ENCODE assay signal across 22 cellular contexts in the genomic region with DNA sequence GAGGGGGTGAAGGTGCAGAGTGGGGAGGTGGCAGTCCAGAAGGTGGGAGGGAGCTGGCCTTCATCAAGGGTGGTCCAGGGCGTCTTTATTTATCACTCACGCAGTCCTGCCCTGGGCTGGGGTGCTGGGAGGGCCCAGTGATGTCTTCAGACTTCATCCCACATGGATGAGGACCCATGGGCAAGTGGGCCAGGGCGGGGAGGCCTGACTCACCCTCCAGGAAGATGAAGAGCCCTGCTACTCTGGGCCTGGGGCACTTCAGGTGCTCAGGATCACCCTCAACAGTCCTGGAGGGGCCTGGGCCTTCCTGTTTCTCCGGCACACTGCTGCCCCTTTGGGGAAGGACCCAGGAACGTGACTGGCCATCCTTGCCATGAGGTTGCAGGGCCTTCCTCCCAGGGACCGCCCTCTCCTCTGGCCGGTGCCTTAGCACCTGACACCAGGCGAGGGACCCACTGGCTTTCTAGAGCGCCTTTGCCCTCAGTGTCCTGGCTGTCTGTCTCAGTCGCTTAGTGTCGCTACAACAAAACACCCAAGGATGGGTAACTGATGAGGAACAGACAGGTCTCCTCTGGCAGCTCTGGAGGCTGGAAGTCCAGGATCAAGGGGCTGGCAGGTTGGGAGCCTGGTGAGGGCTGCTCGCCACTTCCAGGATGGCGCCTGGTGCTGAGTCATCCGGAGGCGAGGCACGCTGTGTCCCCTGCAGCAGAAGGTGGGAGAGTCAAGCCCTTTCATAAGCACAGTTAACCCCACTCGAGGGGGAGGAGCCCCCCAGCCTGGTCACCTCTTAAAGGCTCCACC. TPM values are rescaled to one million over a fixed set of nuclear protein-coding genes. Genes with fewer than 3 reads are reported as not detected.
DNase-seq lines count a peak whose midpoint lies in the region; FAIRE-seq and TF ChIP-seq lines count a peak whose summit lies in the region.
"Had no signal": no experiment of that assay in that cellular context is flagged by ENCODE, and none has a peak within 500 bp of the region (broad histone marks: within the 10 kb centered on the region; RNA-seq: fewer than 3 reads in every experiment).

No MANE protein-coding gene starts in this region.

- TF ChIP-seq CTCF in BE2C (IDR thresholded peaks at IDR 0.05; ENCODE audit: low read depth, low read length) (no peak), VCaP (conservative IDR thresholded peaks at IDR 0.05) (no peak), kidney (IDR thresholded peaks at IDR 0.05; ENCODE audit: borderline replicate concordance, extremely low read depth, insufficient read depth) (no peak), prostate gland (IDR thresholded peaks at IDR 0.05) (no peak)

- peak overlapping the region; percentile 74 for H3K27ac ChIP-seq in VCaP
- H3K27ac ChIP-seq in kidney (ENCODE audit: low read depth in 2 of 2, low read length in 2 of 2) = no peak overlapping the region
- peak overlapping the region; percentile 65 to 70 for H3K27ac ChIP-seq in prostate gland
- H3K27ac ChIP-seq: BLaER1 treated with 17β-estradiol and CSF1 and Interleukin-3, amounts not matched to agents 10 nM and 100 nM; HL-60 had no signal

- H3K36me3 ChIP-seq in BE2C = no peaks in the 10 kb centered on the region
- H3K36me3 ChIP-seq in kidney (ENCODE audit: control insufficient read depth in 1 of 2, insufficient read depth in 2 of 2, low read length in 2 of 2) = no peaks in the 10 kb centered on the region
- no peaks in the 10 kb centered on the region for H3K36me3 ChIP-seq in prostate gland
- H3K36me3 ChIP-seq in HAP-1 (replicated peaks) = no peaks in the 10 kb centered on the region
- H3K36me3 ChIP-seq: BLaER1 treated with 17β-estradiol and CSF1 and Interleukin-3, amounts not matched to agents 10 nM and 100 nM had no signal

- TF ChIP-seq POLR2A in prostate gland (IDR thresholded peaks at IDR 0.05) = no peak

- no peak overlapping the region for H3K9ac ChIP-seq in kidney (ENCODE audit: low read length in 2 of 2)
- H3K9ac ChIP-seq: BLaER1 treated with 17β-estradiol and CSF1 and Interleukin-3, amounts not matched to agents 10 nM and 100 nM had no signal

- intact Hi-C loops in kidney (cut with DNase I) = no loop called here
- intact Hi-C loops in prostate gland (cut with DNase I) = no loop called here

- WGBS in prostate gland = 94% methylated on average over 17 of the region's 17 CpGs

- no peak for FAIRE-seq in kidney (lab: Jason Lieb, UNC)
- FAIRE-seq: islet of Langerhans, urothelium cell line had no signal

- no peaks in the 10 kb centered on the region for H3K4me1 ChIP-seq in BE2C
- H3K4me1 ChIP-seq in kidney (ENCODE audit: control insufficient read depth in 1 of 2, insufficient read depth in 1 of 2, low read depth in 1 of 2, low read length in 2 of 2) = peaks cover 3 to 37% of the 10 kb centered on the region in 2 donors
- peaks cover 25% of the 10 kb centered on the region for H3K4me1 ChIP-seq in prostate gland (replicated peaks)
- H3K4me1 ChIP-seq in HAP-1 = peaks cover 11% of the 10 kb centered on the region

- DNase-seq in BE2C (peak; percentile 8), kidney (peak; percentile 72), prostate gland (ENCODE audit: low spot score) (no peak), foreskin melanocyte (no peak), HAP-1 (ENCODE audit: low spot score in 2 of 2) (no peak), NCI-H2107 treated with DMSO at 0.1 percent for 48 hours (lab: John Stamatoyannopoulos, UW; ENCODE audit: unreplicated experiment) (no peak), AML-193 (lab: John Stamatoyannopoulos, UW) (no peak)
- DNase-seq: activated CD4-positive, alpha-beta T cell treated with anti-CD3 and anti-CD28 coated beads, Interleukin-2, amount 50 U/mL, for 48 hours; activated gamma-delta T cell treated with Interleukin-2 at 50 U/mL for 16 hours; Calu3; NCI-H1417; NCI-H524 treated with DMSO at 0.1 percent for 48 hours; nucleus accumbens; RPMI8226; stimulated activated CD4-positive, alpha-beta T cell treated with anti-CD3 and anti-CD28 coated beads, Interleukin-4, amount 100 ng/mL, for 24 hours had no signal

- H3K4me3 ChIP-seq in BE2C (ENCODE audit: low read depth, low read length) = no peak overlapping the region
- no peak overlapping the region for H3K4me3 ChIP-seq in kidney (ENCODE audit: low read length in 2 of 2)
- no peak overlapping the region for H3K4me3 ChIP-seq in prostate gland
- H3K4me3 ChIP-seq in HAP-1 = no peak overlapping the region
- H3K4me3 ChIP-seq: BLaER1 treated with 17β-estradiol and CSF1 and Interleukin-3, amounts not matched to agents 10 nM and 100 nM; dorsolateral prefrontal cortex; lung had no signal

- in situ Hi-C loops in HAP-1 (cut with MboI; ENCODE audit: low sequenced_read_pairs) = no loop called here

- H3K27me3 ChIP-seq in BE2C = no peaks in the 10 kb centered on the region
- no peaks in the 10 kb centered on the region for H3K27me3 ChIP-seq in prostate gland (replicated peaks; ENCODE audit: insufficient read depth)
- H3K27me3 ChIP-seq in HAP-1 (ENCODE audit: low read depth) = no peaks in the 10 kb centered on the region
- H3K27me3 ChIP-seq: dorsolateral prefrontal cortex had no signal

- H3K9me3 ChIP-seq in BE2C = no peaks in the 10 kb centered on the region
- H3K9me3 ChIP-seq in kidney (ENCODE audit: control insufficient read depth in 1 of 2, low read length in 2 of 2) = no peaks in the 10 kb centered on the region
- H3K9me3 ChIP-seq in prostate gland = no peaks in the 10 kb centered on the region
- H3K9me3 ChIP-seq in HAP-1 = no peaks in the 10 kb centered on the region
- H3K9me3 ChIP-seq: BLaER1 treated with 17β-estradiol and CSF1 and Interleukin-3, amounts not matched to agents 10 nM and 100 nM had no signal

RNA-seq across cellular contexts. Expression of a gene that starts 57.8 kb away (rescaled TPM):
- polyA plus RNA-seq in BE2C (2012; ENCODE audit: insufficient read depth, insufficient read length, low read depth) = 35.2 TPM
- total RNA-seq in kidney = 73.9 TPM
- 49.6 TPM for polyA plus RNA-seq in kidney (ENCODE audit: insufficient read depth, low read depth, low replicate concordance)
- 100 to 1,000 TPM in 1 of 2 donors, 10 to 100 TPM in 1; 69.0 to 233 TPM for total RNA-seq in prostate gland

Comparison
In these comparisons a context has a peak if more than half of its experiments do, and no peak if none do; other contexts are left out.
1. DNase-seq: peak in BE2C (single experiment) and kidney (single experiment); none in prostate gland (single experiment), foreskin melanocyte (single experiment), HAP-1 (0 of 2), NCI-H2107 treated with DMSO at 0.1 percent for 48 hours (single experiment) and AML-193 (0 of 2).
2. H3K27ac ChIP-seq: peak in VCaP (single experiment) and prostate gland (2 of 2); none in kidney (0 of 2).